ENCODE assay signal across 8 cellular contexts in the genomic region with DNA sequence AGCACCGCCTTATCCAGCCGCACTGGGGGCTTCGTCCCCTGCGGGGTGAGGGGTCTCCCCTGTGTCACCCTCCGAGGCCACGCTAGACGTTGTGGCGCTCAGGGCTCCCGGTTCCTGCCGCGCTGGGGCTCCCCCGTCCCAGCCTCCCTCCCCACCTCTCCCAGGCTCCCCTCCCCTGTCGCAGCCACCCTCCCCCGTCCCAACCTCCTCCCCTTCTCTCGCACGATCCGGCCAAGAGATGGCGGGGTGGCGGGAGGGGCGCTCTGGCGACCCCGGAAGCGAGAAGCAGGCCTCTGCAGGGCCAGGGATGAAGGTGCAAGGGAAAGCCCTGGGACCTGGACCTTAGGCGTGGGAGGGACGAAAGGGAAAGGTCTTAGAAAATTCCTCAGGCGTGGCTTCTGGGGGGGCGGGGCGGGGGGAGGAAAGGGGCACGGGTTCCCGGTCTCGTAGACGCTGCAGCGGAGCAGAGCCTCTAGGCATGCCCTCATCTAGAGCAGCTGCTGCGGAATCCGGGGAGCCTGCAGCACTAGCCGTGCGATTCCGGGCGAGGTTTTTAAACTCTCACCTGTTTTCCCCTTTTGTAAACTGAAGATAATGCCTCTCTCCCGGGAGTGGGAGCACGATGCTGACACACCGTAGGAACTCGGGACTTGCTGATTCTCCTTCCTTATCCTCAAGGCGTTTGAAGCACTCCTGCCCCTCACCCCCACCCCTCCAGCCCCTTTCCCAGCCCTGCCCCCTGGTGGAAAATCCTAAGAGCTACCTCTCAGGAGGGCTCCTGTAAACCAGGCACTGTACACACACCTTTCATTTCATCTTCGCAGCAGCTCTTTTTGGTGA. TPM values are rescaled to one million over a fixed set of nuclear protein-coding genes. Genes with fewer than 3 reads are reported as not detected.
A peak's percentile ranks its signal among the peaks of the same experiment; 100 is the strongest.
DNase-seq lines count a peak whose midpoint lies in the region; ATAC-seq and TF ChIP-seq lines count a peak whose summit lies in the region.

No MANE protein-coding gene starts in this region.

- peaks cover 0 to 6% of the 10 kb centered on the region in 2 donors for H3K27me3 ChIP-seq in right lobe of liver

- DNase-seq in DMS153 treated with DMSO at 0.1 percent for 48 hours (lab: John Stamatoyannopoulos, UW; ENCODE audit: unreplicated experiment): peak; percentile 59
- DNase-seq in LHCN-M2 (ENCODE audit: low read depth): peak; percentile 70
- DNase-seq in T-helper 2 cell treated with Interferon-gamma antibody and Interleukin-4, amounts not matched to agents 5 μg/mL and 100 μg/mL, for 36 hours (ENCODE audit: low spot score): no peak
- DNase-seq in choroid plexus epithelial cell (ENCODE audit: low read depth): peak; percentile 28
- no peak for DNase-seq in right lobe of liver
- no peak for DNase-seq in stimulated activated naive B cell treated with anti-CD40 and anti-IgM and Interleukin-4, amounts not matched to agents 10 μg/mL and 1 μg/mL and 100 μg/mL, for 72 hours
- no peak for DNase-seq in amniotic stem cell (lab: John Stamatoyannopoulos, UW)

- no peaks in the 10 kb centered on the region for H3K36me3 ChIP-seq in right lobe of liver

- whole genome bisulfite sequencing in right lobe of liver (ENCODE audit: insufficient coverage, low coverage, low lambda C conversion rate, missing lambda C conversion rate): 1% methylated on average over 23 of the region's 45 CpGs

- peaks cover 8% of the 10 kb centered on the region for H3K4me1 Mint-ChIP-seq in T-helper 2 cell treated with Interferon-gamma antibody and Interleukin-4, amounts not matched to agents 5 μg/mL and 100 μg/mL, for 36 hours (ENCODE audit: low read depth)
- peaks cover 20 to 35% of the 10 kb centered on the region in 2 donors for H3K4me1 Mint-ChIP-seq in stimulated activated naive B cell treated with anti-CD40 and anti-IgM and Interleukin-4, amounts not matched to agents 10 μg/mL and 1 μg/mL and 100 μg/mL, for 72 hours

- peaks cover 0 to 19% (median 0%) of the 10 kb centered on the region in 4 donors for H3K4me1 ChIP-seq in right lobe of liver

- H3K4me3 ChIP-seq in choroid plexus epithelial cell (ENCODE audit: low read depth, low read length) (peak overlapping the region; percentile 56), right lobe of liver (peak overlapping the region; percentile 24 to 39 (median 26))

- TF ChIP-seq POLR2A in right lobe of liver (IDR thresholded peaks at IDR 0.05): no peak

- H3K9me3 ChIP-seq in right lobe of liver: no peaks in the 10 kb centered on the region

- intact Hi-C loops in right lobe of liver (cut with DNase I): no loop called here

- peak; percentile 54 for TF ChIP-seq CTCF in choroid plexus epithelial cell (conservative IDR thresholded peaks at IDR 0.05; ENCODE audit: low read depth, low read length)
- TF ChIP-seq CTCF in right lobe of liver (IDR thresholded peaks at IDR 0.05): peak; percentile 23 to 49 (median 41)

- H3K27ac ChIP-seq in right lobe of liver: peak overlapping the region in 1 of 3 donors; percentile 18

- peaks cover 70% of the 10 kb centered on the region for H3K27me3 Mint-ChIP-seq in T-helper 2 cell treated with Interferon-gamma antibody and Interleukin-4, amounts not matched to agents 5 μg/mL and 100 μg/mL, for 36 hours (ENCODE audit: low read depth)
- H3K27me3 Mint-ChIP-seq in stimulated activated naive B cell treated with anti-CD40 and anti-IgM and Interleukin-4, amounts not matched to agents 10 μg/mL and 1 μg/mL and 100 μg/mL, for 72 hours: peaks cover 54 to 71% of the 10 kb centered on the region in 2 donors

- peak; percentile 49 for ATAC-seq in GM21447 (IDR thresholded peaks at IDR 0.05; ENCODE audit: unreplicated experiment)
- peak; percentile 52 to 77 (median 61) for ATAC-seq in right lobe of liver
- peak; percentile 60 to 68 for ATAC-seq in stimulated activated naive B cell treated with anti-CD40 and anti-IgM and Interleukin-4, amounts not matched to agents 10 μg/mL and 1 μg/mL and 100 μg/mL, for 72 hours (replicated peaks)

- no peaks in the 10 kb centered on the region for H3K9me3 Mint-ChIP-seq in T-helper 2 cell treated with Interferon-gamma antibody and Interleukin-4, amounts not matched to agents 5 μg/mL and 100 μg/mL, for 36 hours
- no peaks in the 10 kb centered on the region for H3K9me3 Mint-ChIP-seq in stimulated activated naive B cell treated with anti-CD40 and anti-IgM and Interleukin-4, amounts not matched to agents 10 μg/mL and 1 μg/mL and 100 μg/mL, for 72 hours

- H3K27ac Mint-ChIP-seq in T-helper 2 cell treated with Interferon-gamma antibody and Interleukin-4, amounts not matched to agents 5 μg/mL and 100 μg/mL, for 36 hours: no peak overlapping the region
- peak overlapping the region; percentile 4 for H3K27ac Mint-ChIP-seq in stimulated activated naive B cell treated with anti-CD40 and anti-IgM and Interleukin-4, amounts not matched to agents 10 μg/mL and 1 μg/mL and 100 μg/mL, for 72 hours

- no peaks in the 10 kb centered on the region for H3K36me3 Mint-ChIP-seq in T-helper 2 cell treated with Interferon-gamma antibody and Interleukin-4, amounts not matched to agents 5 μg/mL and 100 μg/mL, for 36 hours (ENCODE audit: low read depth)
- no peaks in the 10 kb centered on the region for H3K36me3 Mint-ChIP-seq in stimulated activated naive B cell treated with anti-CD40 and anti-IgM and Interleukin-4, amounts not matched to agents 10 μg/mL and 1 μg/mL and 100 μg/mL, for 72 hours

- H3K4me3 Mint-ChIP-seq in T-helper 2 cell treated with Interferon-gamma antibody and Interleukin-4, amounts not matched to agents 5 μg/mL and 100 μg/mL, for 36 hours: peak overlapping the region; percentile 75
- H3K4me3 Mint-ChIP-seq in stimulated activated naive B cell treated with anti-CD40 and anti-IgM and Interleukin-4, amounts not matched to agents 10 μg/mL and 1 μg/mL and 100 μg/mL, for 72 hours: peak overlapping the region; percentile 89 to 91

RNA-seq across cellular contexts. Expression of gene KCNJ5, which starts 14.4 kb away (rescaled TPM):
- total RNA-seq in LHCN-M2 (2014; rRNA removed) (0.06 and 0.29 TPM in 2 replicates), right lobe of liver (under 1 TPM; 0.05 to 0.80 (median 0.11) TPM)
- 0.06 TPM for polyA plus RNA-seq in LHCN-M2 (2012)

RNA-seq across cellular contexts. Expression of gene TP53AIP1, which starts 37.1 kb away (rescaled TPM):
- total RNA-seq in LHCN-M2 (2014; rRNA removed): not detected in 2 replicates
- not detected for polyA plus RNA-seq in LHCN-M2 (2012)
- under 1 TPM in 1 of 6 experiments, not detected in 5; 0.22 TPM for total RNA-seq in right lobe of liver

RNA-seq across cellular contexts. Expression of gene KCNJ1, which starts 38.5 kb away (rescaled TPM):
- total RNA-seq in LHCN-M2 (2014; rRNA removed) (not detected in 2 replicates), right lobe of liver (not detected)
- polyA plus RNA-seq in LHCN-M2 (2012): not detected

Comparison
In these comparisons a context has a peak if more than half of its experiments do, and no peak if none do; other contexts are left out.
1. DNase-seq: peak in DMS153 treated with DMSO at 0.1 percent for 48 hours (single experiment), LHCN-M2 (single experiment) and choroid plexus epithelial cell (single experiment); none in T-helper 2 cell treated with Interferon-gamma antibody and Interleukin-4, amounts not matched to agents 5 μg/mL and 100 μg/mL, for 36 hours (single experiment), right lobe of liver (0 of 3), stimulated activated naive B cell treated with anti-CD40 and anti-IgM and Interleukin-4, amounts not matched to agents 10 μg/mL and 1 μg/mL and 100 μg/mL, for 72 hours (single experiment) and amniotic stem cell (single experiment).
2. Peak in every context shown above with its lines, with median percentiles within 50 percentile points of each other: ATAC-seq.